Comparison of ENCODE assay signal across 12 cellular contexts in the genomic region with DNA sequence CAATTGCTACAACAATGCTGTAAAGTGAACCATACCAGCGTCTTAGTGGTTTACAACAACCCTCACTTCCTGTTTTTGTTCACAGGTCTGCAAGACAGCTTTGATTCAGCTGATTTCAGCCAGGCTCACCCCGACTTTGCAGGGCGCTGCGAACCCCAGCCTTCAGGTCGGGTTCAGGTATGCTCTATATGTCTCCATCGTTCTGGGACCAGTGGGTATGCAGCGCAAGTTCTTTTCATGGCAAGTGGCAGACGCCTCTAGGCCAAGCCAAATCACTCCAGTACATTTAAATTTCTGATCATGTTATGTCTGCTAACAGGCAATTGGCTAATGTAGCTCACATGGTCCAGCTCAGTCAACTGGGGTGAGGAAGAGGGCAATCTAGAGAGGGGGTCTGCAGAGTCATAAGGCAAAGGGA. TPM values are rescaled to one million over a fixed set of nuclear protein-coding genes. Genes with fewer than 3 reads are reported as not detected.
DNase-seq lines count a peak whose midpoint lies in the region; ATAC-seq and TF ChIP-seq lines count a peak whose summit lies in the region.
"Had no signal": no experiment of that assay in that cellular context is flagged by ENCODE, and none has a peak within 500 bp of the region (broad histone marks: within the 10 kb centered on the region; RNA-seq: fewer than 3 reads in every experiment).

No MANE protein-coding gene starts in this region.

- TF ChIP-seq CTCF in DND-41 (IDR thresholded peaks at IDR 0.05; ENCODE audit: borderline replicate concordance, extremely low read depth, low read length, poor library complexity, severe bottlenecking) (no peak), vagina (IDR thresholded peaks at IDR 0.05) (no peak)

- no peak overlapping the region for H3K4me2 ChIP-seq in DND-41 (ENCODE audit: insufficient read depth, low read length)

- H4K20me1 ChIP-seq in DND-41 (ENCODE audit: insufficient read depth, low read length), result no peaks in the 10 kb centered on the region

- H3K36me3 ChIP-seq in DND-41 (ENCODE audit: insufficient read depth, low read length) (no peaks in the 10 kb centered on the region), vagina (no peaks in the 10 kb centered on the region)
- H3K36me3 ChIP-seq: HAP-1 had no signal

- H3K4me1 ChIP-seq in DND-41 (ENCODE audit: insufficient read depth, low read length) (peaks cover 18% of the 10 kb centered on the region), vagina (no peaks in the 10 kb centered on the region)
- H3K4me1 ChIP-seq: HAP-1 had no signal

- H3K79me2 ChIP-seq in DND-41 (ENCODE audit: insufficient read depth, low read length), result no peaks in the 10 kb centered on the region

- H3K4me3 ChIP-seq in DND-41 (ENCODE audit: low read depth in 1 of 2, low read length in 2 of 2) (no peak overlapping the region), vagina (no peak overlapping the region)
- H3K4me3 ChIP-seq: HAP-1 had no signal

- ATAC-seq in DND-41 (ENCODE audit: insufficient read depth, low read depth), result peak; percentile 52; the same call in 2 of the 3 replicates
- peak; percentile 98 for ATAC-seq in GM21528 (IDR thresholded peaks at IDR 0.05; ENCODE audit: low FRiP score, unreplicated experiment)
- ATAC-seq: stimulated activated memory B cell treated with anti-CD40 and anti-IgM and Interleukin-4, amounts not matched to agents 10 μg/mL and 1 μg/mL and 100 μg/mL, for 72 hours had no signal

- H3K27me3 ChIP-seq in DND-41 (ENCODE audit: insufficient read depth, low read length, poor library complexity), result no peaks in the 10 kb centered on the region
- H3K27me3 ChIP-seq in vagina, result no peaks in the 10 kb centered on the region

- H3K9me3 ChIP-seq in DND-41 (ENCODE audit: insufficient read depth, low read length, severe bottlenecking) (no peaks in the 10 kb centered on the region), vagina (no peaks in the 10 kb centered on the region)
- H3K9me3 ChIP-seq: Caco-2, HAP-1 had no signal

- DNase-seq in DND-41 (peak; percentile 9), MV-4-11 (lab: John Stamatoyannopoulos, UW) (peak; percentile 33), activated gamma-delta T cell (lab: John Stamatoyannopoulos, UW) (peak; percentile 23), HPDE6-E6E7 (ENCODE audit: extremely low spot score) (no peak), NCI-H2171 (lab: John Stamatoyannopoulos, UW) (no peak), ecto neural progenitor cell (ENCODE audit: low spot score) (no peak), vagina (ENCODE audit: extremely low spot score in 2 of 2) (no peak)

- no peak for TF ChIP-seq POLR2A in vagina (IDR thresholded peaks at IDR 0.05)

- H3K27ac ChIP-seq in DND-41 (ENCODE audit: low read length) (0 out of 2 replicates have a peak overlapping the region, but pooled peaks have one; percentile 36), vagina (no peak overlapping the region)

- intact Hi-C loops in vagina (cut with DNase I), result no loop called here

- H2AFZ ChIP-seq in DND-41 (ENCODE audit: low read depth, low read length), result peak overlapping the region; percentile 60

- no peak overlapping the region for H3K9ac ChIP-seq in DND-41 (ENCODE audit: low read depth, low read length)

RNA-seq across cellular contexts. Expression of gene RGMA, which starts 52.4 kb away (rescaled TPM):
- 21.6 TPM for total RNA-seq in vagina
- total RNA-seq: T-helper 1 cell treated with Interleukin-12 subunit alpha and Interleukin-12 subunit beta and Interleukin-4 antibody, amounts not matched to agents 30 ng/mL and 1 ng/mL, for 36 hours had no signal

Comparison
In these comparisons a context has a peak if more than half of its experiments do, and no peak if none do; other contexts are left out.
1. DNase-seq: peak in DND-41 (single experiment), MV-4-11 (single experiment) and activated gamma-delta T cell (single experiment); none in HPDE6-E6E7 (single experiment), NCI-H2171 (single experiment), ecto neural progenitor cell (single experiment) and vagina (0 of 2).